ENCODE assay signal across 8 cellular contexts in the genomic region with DNA sequence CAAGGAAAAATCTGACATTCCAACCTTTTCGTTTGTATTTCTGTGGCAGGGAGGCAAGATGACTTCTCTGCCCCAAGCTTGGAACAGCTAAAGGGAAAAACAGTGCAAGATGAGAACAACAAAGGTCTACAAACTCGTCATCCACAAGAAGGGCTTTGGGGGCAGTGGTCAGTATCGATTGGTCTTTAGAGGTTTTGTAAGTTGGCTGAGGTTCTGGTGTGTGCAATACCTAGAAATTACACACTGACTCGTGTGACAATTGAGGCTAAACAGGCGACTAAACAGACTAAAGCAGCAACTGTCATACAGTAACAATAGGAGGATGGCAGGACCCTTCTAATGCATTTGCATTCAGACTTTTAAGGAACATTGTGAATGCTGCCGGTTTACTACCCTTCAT. TPM values are rescaled to one million over a fixed set of nuclear protein-coding genes. Genes with fewer than 3 reads are reported as not detected.
DNase-seq lines count a peak whose midpoint lies in the region; ATAC-seq and TF ChIP-seq lines count a peak whose summit lies in the region.

No MANE protein-coding gene starts in this region.

- no peaks in the 10 kb centered on the region for H3K9me3 ChIP-seq in CD4-positive, CD25-positive, alpha-beta regulatory T cell (ENCODE audit: control insufficient read depth in 2 of 2, low read length in 2 of 2)

- no peaks in the 10 kb centered on the region for H3K27me3 ChIP-seq in CD4-positive, CD25-positive, alpha-beta regulatory T cell (ENCODE audit: control insufficient read depth, insufficient read depth, low read length)
- no peaks in the 10 kb centered on the region for H3K27me3 ChIP-seq in dorsolateral prefrontal cortex

- peak overlapping the region; percentile 95 to 100 (median 97) for H3K27ac Mint-ChIP-seq in CD4-positive, CD25-positive, alpha-beta regulatory T cell
- H3K27ac Mint-ChIP-seq in nephron progenitor cell, result peak overlapping the region; percentile 19

- no peak for TF ChIP-seq CTCF in dorsolateral prefrontal cortex (IDR thresholded peaks at IDR 0.05 in 54 of 56, conservative IDR thresholded peaks at IDR 0.05 in 2 of 56; ENCODE audit: low read depth in 1 of 56, partially characterized antibody in 56 of 56)
- TF ChIP-seq CTCF in nephron progenitor cell (IDR thresholded peaks at IDR 0.05), result no peak

- peak overlapping the region; percentile 87 for H3K27ac ChIP-seq in CD4-positive, CD25-positive, alpha-beta regulatory T cell (ENCODE audit: insufficient read depth, low read length, poor library complexity, severe bottlenecking)
- peak overlapping the region in 44 of 59 donors; percentile 12 to 100 (median 96) for H3K27ac ChIP-seq in dorsolateral prefrontal cortex

- peak overlapping the region; percentile 72 to 94 (median 94) for H3K4me3 Mint-ChIP-seq in CD4-positive, CD25-positive, alpha-beta regulatory T cell
- peak overlapping the region; percentile 86 for H3K4me3 Mint-ChIP-seq in nephron progenitor cell

- peaks cover 7% of the 10 kb centered on the region for H3K27me3 Mint-ChIP-seq in CD4-positive, CD25-positive, alpha-beta regulatory T cell
- no peaks in the 10 kb centered on the region for H3K27me3 Mint-ChIP-seq in nephron progenitor cell (ENCODE audit: low read depth, poor library complexity)

- no peak for DNase-seq in CD4-positive, CD25-positive, alpha-beta regulatory T cell
- peak; percentile 17 for DNase-seq in NAMALWA (ENCODE audit: low spot score)
- DNase-seq in dorsolateral prefrontal cortex, result no peak
- no peak for DNase-seq in nephron progenitor cell
- no peak for DNase-seq in NCI-H2029 (lab: John Stamatoyannopoulos, UW)
- no peak for DNase-seq in HCEC 1CT

- H3K36me3 Mint-ChIP-seq in CD4-positive, CD25-positive, alpha-beta regulatory T cell, result peaks cover 3% of the 10 kb centered on the region
- no peaks in the 10 kb centered on the region for H3K36me3 Mint-ChIP-seq in nephron progenitor cell (ENCODE audit: low read depth)

- no peaks in the 10 kb centered on the region for H3K36me3 ChIP-seq in CD4-positive, CD25-positive, alpha-beta regulatory T cell (ENCODE audit: control insufficient read depth, insufficient read depth, low read length)

- intact Hi-C loops in dorsolateral prefrontal cortex (cut with DNase I), result loop anchor here (2.0 to 10.0 kb wide), 5 partner anchors 93 to 260 kb away; partner anchors contain the start of genes YWHAH (in 2 of the 2), PISD (in 1 of the 2) and SFI1 (in 1 of the 2)

- H3K4me3 ChIP-seq in CD4-positive, CD25-positive, alpha-beta regulatory T cell (ENCODE audit: low read depth, low read length), result peak overlapping the region; percentile 90
- H3K4me3 ChIP-seq in dorsolateral prefrontal cortex, result peak overlapping the region in 55 of 59 donors; percentile 70 to 100 (median 93)

- no peaks in the 10 kb centered on the region for H3K9me3 Mint-ChIP-seq in CD4-positive, CD25-positive, alpha-beta regulatory T cell
- no peaks in the 10 kb centered on the region for H3K9me3 Mint-ChIP-seq in nephron progenitor cell

- peaks cover 22 to 48% (median 35%) of the 10 kb centered on the region in 4 donors for H3K4me1 Mint-ChIP-seq in CD4-positive, CD25-positive, alpha-beta regulatory T cell
- H3K4me1 Mint-ChIP-seq in nephron progenitor cell, result peaks cover 43% of the 10 kb centered on the region

- peaks cover 26% of the 10 kb centered on the region for H3K4me1 ChIP-seq in CD4-positive, CD25-positive, alpha-beta regulatory T cell (ENCODE audit: control insufficient read depth, insufficient read depth, low read length, poor library complexity, severe bottlenecking)

- ATAC-seq in CD4-positive, CD25-positive, alpha-beta regulatory T cell (ENCODE audit: low read depth in 2 of 2), result no peak
- ATAC-seq in GM18907 (IDR thresholded peaks at IDR 0.05; ENCODE audit: unreplicated experiment), result no peak
- no peak for ATAC-seq in GM18520 (IDR thresholded peaks at IDR 0.05; ENCODE audit: unreplicated experiment)

RNA-seq across cellular contexts. Expression of gene DEPDC5, which starts 1.0 kb away (rescaled TPM):
- 57.6 TPM for total RNA-seq in CD4-positive, CD25-positive, alpha-beta regulatory T cell
- polyA plus RNA-seq in CD4-positive, CD25-positive, alpha-beta regulatory T cell, result 10 to 100 TPM in 1 of 4 donors, 1 to 10 TPM in 3; 4.1 to 14.5 (median 9.0) TPM
- 10 to 100 TPM; 33.6 to 76.8 (median 53.2) TPM for total RNA-seq in dorsolateral prefrontal cortex

RNA-seq across cellular contexts. Expression of gene PRR14L, which starts 4.9 kb away (rescaled TPM):
- 48.1 TPM for total RNA-seq in CD4-positive, CD25-positive, alpha-beta regulatory T cell
- 10 to 100 TPM; 12.0 to 34.2 (median 21.0) TPM for polyA plus RNA-seq in CD4-positive, CD25-positive, alpha-beta regulatory T cell
- 10 to 100 TPM; 40.6 to 84.1 (median 61.9) TPM for total RNA-seq in dorsolateral prefrontal cortex
